ENCODE assay signal across 10 cellular contexts in genomic region chr15:56249080-56249479, GRCh38. TPM values are rescaled to one million over a fixed set of nuclear protein-coding genes. Genes with fewer than 3 reads are reported as not detected.
DNase-seq lines count a peak whose midpoint lies in the region; ATAC-seq, FAIRE-seq and TF ChIP-seq lines count a peak whose summit lies in the region.
"Had no signal": no experiment of that assay in that cellular context is flagged by ENCODE, and none has a peak within 500 bp of the region (broad histone marks: within the 10 kb centered on the region; RNA-seq: fewer than 3 reads in every experiment).

No MANE protein-coding gene starts in this region.

- no peak for TF ChIP-seq EP300 in K562 (IDR thresholded peaks at IDR 0.05; ENCODE audit: low read length)

- no peak overlapping the region for H3K4me3 Mint-ChIP-seq in activated naive CD8-positive, alpha-beta T cell treated with anti-CD3 and anti-CD28 coated beads, Interleukin-2, amount 50 U/mL, for 24 hours

- POLR2A ChIA-PET in K562 (lab: Yijun Ruan, JAX), result no interaction called here

- H3K79me2 ChIP-seq in K562 (ENCODE audit: control insufficient read depth, insufficient read depth, low read length), result peaks cover 14% of the 10 kb centered on the region

- H3K9ac ChIP-seq in K562 (ENCODE audit: insufficient read depth in 1 of 2, low read depth in 2 of 2, low read length in 2 of 2), result no peak overlapping the region
- H3K9ac ChIP-seq: BLaER1 had no signal

- no peak for TF ChIP-seq POLR2A in K562 (conservative IDR thresholded peaks at IDR 0.05)

- H3K4me1 ChIP-seq in K562 (replicated peaks in 1 of 2; ENCODE audit: control insufficient read depth in 2 of 2, insufficient read depth in 2 of 2, low read length in 2 of 2), result peaks cover 15 to 46% of the 10 kb centered on the region in 2 experiments

- H3K4me1 Mint-ChIP-seq in activated naive CD8-positive, alpha-beta T cell treated with anti-CD3 and anti-CD28 coated beads, Interleukin-2, amount 50 U/mL, for 24 hours, result peaks cover 23% of the 10 kb centered on the region

- H3K27me3 Mint-ChIP-seq in activated naive CD8-positive, alpha-beta T cell treated with anti-CD3 and anti-CD28 coated beads, Interleukin-2, amount 50 U/mL, for 24 hours, result peaks cover 5% of the 10 kb centered on the region

- no peak for ATAC-seq in K562
- ATAC-seq in activated naive CD8-positive, alpha-beta T cell treated with anti-CD3 and anti-CD28 coated beads, Interleukin-2, amount 50 U/mL, for 24 hours, result no peak

- TF ChIP-seq RAD21 in K562 (CRISPR knock-in tag; conservative IDR thresholded peaks at IDR 0.05 in 1 of 2, IDR thresholded peaks at IDR 0.05 in 1 of 2), result peak; percentile 67 to 93

- no peak overlapping the region for H3K4me3 ChIP-seq in K562
- H3K4me3 ChIP-seq: BLaER1 had no signal

- no peaks in the 10 kb centered on the region for H3K27me3 ChIP-seq in K562 (ENCODE audit: control insufficient read depth in 2 of 2, insufficient read depth in 2 of 2, low read length in 2 of 2)
- H3K27me3 ChIP-seq: BLaER1 had no signal

- H3K4me2 ChIP-seq in K562 (ENCODE audit: insufficient read depth, low read length), result no peak overlapping the region
- H3K4me2 ChIP-seq: BLaER1 had no signal

- peak; percentile 87 for FAIRE-seq in K562 (lab: Jason Lieb, UNC)

- intact Hi-C loops in K562 (cut with micrococcal nuclease), result loop anchor here (1.0 to 10.0 kb wide), 4 partner anchors 154 to 602 kb away; no protein-coding TSS in a partner anchor

- no peaks in the 10 kb centered on the region for H3K9me3 Mint-ChIP-seq in activated naive CD8-positive, alpha-beta T cell treated with anti-CD3 and anti-CD28 coated beads, Interleukin-2, amount 50 U/mL, for 24 hours

- no peaks in the 10 kb centered on the region for H3K9me1 ChIP-seq in K562 (ENCODE audit: control insufficient read depth, insufficient read depth, low read length)

- in situ Hi-C loops in K562 (cut with MboI), result loop anchor here (5.0 kb wide), 1 partner anchor 183 kb away; no protein-coding TSS in a partner anchor

- no peaks in the 10 kb centered on the region for H3K9me3 ChIP-seq in K562 (replicated peaks; ENCODE audit: control insufficient read depth, insufficient read depth, low read depth, low read length)
- H3K9me3 ChIP-seq: BLaER1 had no signal

- peak; percentile 28 to 70 (median 45); a peak in 4 of 6 replicates for TF ChIP-seq CTCF in K562 (IDR thresholded peaks at IDR 0.05 in 2 of 3, conservative IDR thresholded peaks at IDR 0.05 in 1 of 3; ENCODE audit: insufficient read depth in 2 of 3, low read depth in 1 of 3, low read length in 3 of 3)

- no TSS peak for BruUV-seq in K562 (replicated peaks; lab: Mats Ljungman, UMichigan)

- DNase-seq in NCI-H2081 (lab: John Stamatoyannopoulos, UW) (peak; percentile 49 to 70), NCI-H2081 treated with DMSO at 0.1 percent for 48 hours (lab: John Stamatoyannopoulos, UW) (no peak), NCI-H146 treated with DMSO at 0.1 percent for 48 hours (lab: John Stamatoyannopoulos, UW; ENCODE audit: unreplicated experiment) (peak; percentile 26), K562 (ENCODE audit: extremely low read depth in 1 of 4, low spot score in 3 of 4) (peak in 2 of 4 experiments; percentile 21 to 64), pons (ENCODE audit: low spot score) (peak; percentile 31), DMS79 treated with DMSO at 0.1 percent for 48 hours (lab: John Stamatoyannopoulos, UW) (no peak), GM19238 (ENCODE audit: insufficient read length, low spot score) (no peak)
- DNase-seq in activated naive CD8-positive, alpha-beta T cell treated with anti-CD3 and anti-CD28 coated beads, Interleukin-2, amount 50 U/mL, for 24 hours, result no peak
- DNase-seq: NCI-H774 had no signal

- no peaks in the 10 kb centered on the region for H3K36me3 ChIP-seq in K562 (ENCODE audit: control insufficient read depth, insufficient read depth, low read length)
- H3K36me3 ChIP-seq: BLaER1 had no signal

- CTCF ChIA-PET in K562 (lab: Yijun Ruan, JAX; ENCODE audit: low intra/inter-chr PET ratio), result interaction anchor here (0.5 to 1.6 kb wide), 2 partner anchors 180 to 184 kb away, joined by 3 to 8 read pairs; no protein-coding TSS in a partner anchor

- H3K27ac Mint-ChIP-seq in activated naive CD8-positive, alpha-beta T cell treated with anti-CD3 and anti-CD28 coated beads, Interleukin-2, amount 50 U/mL, for 24 hours, result no peak overlapping the region

- no peak overlapping the region for H3K27ac ChIP-seq in K562 (ENCODE audit: extremely low read depth, low read depth, low read length)
- H3K27ac ChIP-seq: BLaER1 had no signal

- no peak overlapping the region for H2AFZ ChIP-seq in K562 (ENCODE audit: low read depth, low read length)

- peaks cover 1% of the 10 kb centered on the region for H3K36me3 Mint-ChIP-seq in activated naive CD8-positive, alpha-beta T cell treated with anti-CD3 and anti-CD28 coated beads, Interleukin-2, amount 50 U/mL, for 24 hours (ENCODE audit: low read depth)

- H4K20me1 ChIP-seq in K562 (replicated peaks; ENCODE audit: control insufficient read depth, insufficient read depth, low read length), result no peaks in the 10 kb centered on the region; the same call in 1 of the 2 replicates
- H4K20me1 ChIP-seq: BLaER1 had no signal

TF ChIP-seq in K562, 482 proteins besides CTCF, POLR2A, EP300 and RAD21 (continues in another document):
- no peak for TF ChIP-seq ZNF384 (IDR thresholded peaks at IDR 0.05; ENCODE audit: low read depth, low read length)
- no peak for TF ChIP-seq PML (IDR thresholded peaks at IDR 0.05; ENCODE audit: low read length)
- no peak for TF ChIP-seq ASH1L (IDR thresholded peaks at IDR 0.05; ENCODE audit: borderline replicate concordance, low read depth, partially characterized antibody)
- TF ChIP-seq MAX (CRISPR knock-in tag; IDR thresholded peaks at IDR 0.05), result no peak
- TF ChIP-seq ZNF3 (CRISPR knock-in tag; IDR thresholded peaks at IDR 0.05), result no peak
- peak; percentile 39 for TF ChIP-seq CTCFL (IDR thresholded peaks at IDR 0.05; ENCODE audit: borderline replicate concordance, insufficient read depth, low read depth, low read length, poor library complexity, severe bottlenecking)
- TF ChIP-seq SMC3 (conservative IDR thresholded peaks at IDR 0.05; ENCODE audit: insufficient read depth, low read depth, low read length), result peak; percentile 60
- peak; percentile 25; the same call in 1 of the 2 replicates for TF ChIP-seq DEAF1 (CRISPR knock-in tag; IDR thresholded peaks at IDR 0.05)
- TF ChIP-seq TEAD1 (CRISPR knock-in tag; IDR thresholded peaks at IDR 0.05), result no peak

RNA-seq across cellular contexts. Expression of gene RFX7, which starts 5.4 kb away (rescaled TPM):
- 4.1 and 13.8 TPM in 2 replicates for total RNA-seq in K562 (2011; cell fraction: chromatin; rRNA removed; ENCODE audit: low replicate concordance)
- total RNA-seq in K562 (2011; cell fraction: nucleolus; rRNA removed), result 1.8 and 3.0 TPM in 2 replicates
- total RNA-seq in K562 (2011; cell fraction: nucleoplasm; rRNA removed), result 5.7 and 7.4 TPM in 2 replicates
- total RNA-seq in K562 (2014; rRNA removed) (4.0 and 4.3 TPM in 2 replicates), K562 (2014; rRNA removed; fragmentation: Illumina TruSeq; extraction: Trizol) (5.8 and 7.1 TPM in 2 replicates), K562 (2015; rRNA removed; fragmentation: Illumina TruSeq; extraction: Trizol) (6.0 and 6.3 TPM in 2 replicates), K562 (2021) (17.2 and 17.9 TPM in 2 replicates)
- polyA plus RNA-seq in K562 (2011; rRNA removed) (7.0 and 8.9 TPM in 2 replicates), K562 (2014; fragmentation: Illumina TruSeq; extraction: Trizol) (13.5 and 16.3 TPM in 2 replicates), K562 (2014; fragmentation: Nextera tagmentation; extraction: Ambion mirVana) (1 to 10 TPM; 2.4 to 3.0 TPM), K562 (2014; rRNA removed) (5.5 and 6.4 TPM in 2 replicates)
- polyA plus RNA-seq in K562 (2011; cell fraction: cytosol; rRNA removed), result 5.5 and 7.5 TPM in 2 replicates
- polyA plus RNA-seq in K562 (2011; cell fraction: nucleus; rRNA removed), result 16.0 and 18.1 TPM in 2 replicates
- polyA plus RNA-seq in K562 (2012), result 8.3 and 10.7 TPM in 2 replicates
- 19.5 and 26.2 TPM in 2 replicates for polyA minus RNA-seq in K562 (2011; rRNA and poly(A)+ RNA removed)
- polyA minus RNA-seq in K562 (2011; cell fraction: cytosol; rRNA and poly(A)+ RNA removed), result 13.1 TPM in 2 replicates
- 3.6 and 8.1 TPM in 2 replicates for polyA minus RNA-seq in K562 (2011; cell fraction: nucleus; rRNA and poly(A)+ RNA removed)

Comparison
In these comparisons a context has a peak if more than half of its experiments do, and no peak if none do; other contexts are left out.
1. DNase-seq: peak in NCI-H2081 (2 of 2), NCI-H146 treated with DMSO at 0.1 percent for 48 hours (single experiment) and pons (single experiment); none in NCI-H2081 treated with DMSO at 0.1 percent for 48 hours (single experiment), activated naive CD8-positive, alpha-beta T cell treated with anti-CD3 and anti-CD28 coated beads, Interleukin-2, amount 50 U/mL, for 24 hours (single experiment), DMS79 treated with DMSO at 0.1 percent for 48 hours (single experiment) and GM19238 (single experiment).